Comparison of ENCODE assay signal across 17 cellular contexts in genomic region chr12:45973526-45973925, GRCh38. TPM values are rescaled to one million over a fixed set of nuclear protein-coding genes. Genes with fewer than 3 reads are reported as not detected.
DNase-seq lines count a peak whose midpoint lies in the region; ATAC-seq, FAIRE-seq and TF ChIP-seq lines count a peak whose summit lies in the region.
"Had no signal": no experiment of that assay in that cellular context is flagged by ENCODE, and none has a peak within 500 bp of the region (broad histone marks: within the 10 kb centered on the region; RNA-seq: fewer than 3 reads in every experiment).

No MANE protein-coding gene starts in this region.

- peaks cover 14% of the 10 kb centered on the region for H3K36me3 ChIP-seq in adipocyte (ENCODE audit: control insufficient read depth, insufficient read depth, low read length, severe bottlenecking)
- no peaks in the 10 kb centered on the region for H3K36me3 ChIP-seq in lower lobe of right lung
- H3K36me3 ChIP-seq in tibial nerve = peaks cover 0 to 15% (median 0%) of the 10 kb centered on the region in 3 donors
- H3K36me3 ChIP-seq: prostate gland had no signal

- no peaks in the 10 kb centered on the region for H3K27me3 ChIP-seq in adipocyte (replicated peaks; ENCODE audit: control insufficient read depth, insufficient read depth, low read length)
- no peaks in the 10 kb centered on the region for H3K27me3 ChIP-seq in lower lobe of right lung (ENCODE audit: low read depth)
- H3K27me3 ChIP-seq in tibial nerve = no peaks in the 10 kb centered on the region
- no peaks in the 10 kb centered on the region for H3K27me3 ChIP-seq in dorsolateral prefrontal cortex

- 36 to 59% methylated on average over 2 of the region's 2 CpGs for WGBS in tibial nerve, 2 donors

- intact Hi-C loops in lower lobe of right lung (cut with DNase I) (no loop called here), dorsolateral prefrontal cortex (cut with DNase I) (no loop called here)

- no peak overlapping the region for H3K9ac ChIP-seq in adipocyte (ENCODE audit: low read length)

- no peak for TF ChIP-seq POLR2A in tibial nerve (IDR thresholded peaks at IDR 0.05)

- no peak for FAIRE-seq in RCC 7860 (lab: Jason Lieb, UNC)
- FAIRE-seq: D721Med had no signal

- no peak for ATAC-seq in lower lobe of right lung
- ATAC-seq: stimulated activated naive CD8-positive, alpha-beta T cell treated with anti-CD3 and anti-CD28 coated beads, Interleukin-15, Interleukin-2, amounts not matched to agents 100 U/mL and 50 U/mL, for 24 hours had no signal

- H3K27ac ChIP-seq in lower lobe of right lung = peak overlapping the region; percentile 15
- no peak overlapping the region for H3K27ac ChIP-seq in tibial nerve
- H3K27ac ChIP-seq in dorsolateral prefrontal cortex = no peak overlapping the region
- H3K27ac ChIP-seq: epithelial cell of prostate, prostate gland, VCaP had no signal

- TF ChIP-seq CTCF in lower lobe of right lung (IDR thresholded peaks at IDR 0.05) = no peak
- TF ChIP-seq CTCF in tibial nerve (IDR thresholded peaks at IDR 0.05) = no peak
- TF ChIP-seq CTCF in dorsolateral prefrontal cortex (IDR thresholded peaks at IDR 0.05 in 54 of 56, conservative IDR thresholded peaks at IDR 0.05 in 2 of 56; ENCODE audit: low read depth in 1 of 56, partially characterized antibody in 56 of 56) = no peak

- TF ChIP-seq EP300 in tibial nerve (IDR thresholded peaks at IDR 0.05) = no peak

- H3K4me1 ChIP-seq in adipocyte (ENCODE audit: control insufficient read depth, insufficient read depth, low read length) (peaks cover 67% of the 10 kb centered on the region), lower lobe of right lung (peaks cover 65% of the 10 kb centered on the region), tibial nerve (peaks cover 0 to 70% (median 15%) of the 10 kb centered on the region in 4 donors)
- H3K4me1 ChIP-seq: prostate gland had no signal

- peak; percentile 14 for DNase-seq in AG20443 (ENCODE audit: low spot score)
- peak; percentile 17 for DNase-seq in ELR (ENCODE audit: low read depth)
- DNase-seq in adipocyte (ENCODE audit: low read depth) = peak; percentile 46
- DNase-seq in lower lobe of right lung = no peak
- DNase-seq in tibial nerve (ENCODE audit: low spot score in 2 of 2) = no peak
- no peak for DNase-seq in RCC 7860 (ENCODE audit: low spot score)
- no peak for DNase-seq in dorsolateral prefrontal cortex
- no peak for DNase-seq in NCI-H146 treated with DMSO at 0.1 percent for 48 hours (lab: John Stamatoyannopoulos, UW; ENCODE audit: unreplicated experiment)
- DNase-seq: Kasumi-1; midbrain; NCI-H2029; stimulated activated CD4-positive, alpha-beta T cell treated with anti-CD3 and anti-CD28 coated beads, Interleukin-4, amount 100 ng/mL, for 1 hour; stimulated activated naive CD8-positive, alpha-beta T cell treated with anti-CD3 and anti-CD28 coated beads, Interleukin-15, Interleukin-2, amounts not matched to agents 100 U/mL and 50 U/mL, for 24 hours had no signal

- H3K9me3 ChIP-seq in adipocyte (ENCODE audit: control insufficient read depth, low read length) (no peaks in the 10 kb centered on the region), lower lobe of right lung (no peaks in the 10 kb centered on the region), tibial nerve (no peaks in the 10 kb centered on the region)
- H3K9me3 ChIP-seq: prostate gland had no signal

- H3K4me3 ChIP-seq in adipocyte (ENCODE audit: low read length) (no peak overlapping the region), lower lobe of right lung (no peak overlapping the region), tibial nerve (no peak overlapping the region), dorsolateral prefrontal cortex (no peak overlapping the region)
- H3K4me3 ChIP-seq: prostate gland had no signal

RNA-seq across cellular contexts. Expression of gene SCAF11, which starts 16.8 kb away (rescaled TPM):
- 129 TPM for total RNA-seq in lower lobe of right lung
- total RNA-seq in tibial nerve = 100 to 1,000 TPM; 114 to 169 (median 144) TPM
- 100 to 1,000 TPM in 2 of 120 experiments, 10 to 100 TPM in 118; 54.6 to 110 (median 75.2) TPM for total RNA-seq in dorsolateral prefrontal cortex

Comparison
In these comparisons a context has a peak if more than half of its experiments do, and no peak if none do; other contexts are left out.
1. DNase-seq: peak in AG20443 (single experiment), ELR (single experiment) and adipocyte (single experiment); none in lower lobe of right lung (single experiment), tibial nerve (0 of 2), RCC 7860 (single experiment), dorsolateral prefrontal cortex (0 of 10) and NCI-H146 treated with DMSO at 0.1 percent for 48 hours (single experiment).